ENCODE assay signal across 11 cellular contexts in the genomic region with DNA sequence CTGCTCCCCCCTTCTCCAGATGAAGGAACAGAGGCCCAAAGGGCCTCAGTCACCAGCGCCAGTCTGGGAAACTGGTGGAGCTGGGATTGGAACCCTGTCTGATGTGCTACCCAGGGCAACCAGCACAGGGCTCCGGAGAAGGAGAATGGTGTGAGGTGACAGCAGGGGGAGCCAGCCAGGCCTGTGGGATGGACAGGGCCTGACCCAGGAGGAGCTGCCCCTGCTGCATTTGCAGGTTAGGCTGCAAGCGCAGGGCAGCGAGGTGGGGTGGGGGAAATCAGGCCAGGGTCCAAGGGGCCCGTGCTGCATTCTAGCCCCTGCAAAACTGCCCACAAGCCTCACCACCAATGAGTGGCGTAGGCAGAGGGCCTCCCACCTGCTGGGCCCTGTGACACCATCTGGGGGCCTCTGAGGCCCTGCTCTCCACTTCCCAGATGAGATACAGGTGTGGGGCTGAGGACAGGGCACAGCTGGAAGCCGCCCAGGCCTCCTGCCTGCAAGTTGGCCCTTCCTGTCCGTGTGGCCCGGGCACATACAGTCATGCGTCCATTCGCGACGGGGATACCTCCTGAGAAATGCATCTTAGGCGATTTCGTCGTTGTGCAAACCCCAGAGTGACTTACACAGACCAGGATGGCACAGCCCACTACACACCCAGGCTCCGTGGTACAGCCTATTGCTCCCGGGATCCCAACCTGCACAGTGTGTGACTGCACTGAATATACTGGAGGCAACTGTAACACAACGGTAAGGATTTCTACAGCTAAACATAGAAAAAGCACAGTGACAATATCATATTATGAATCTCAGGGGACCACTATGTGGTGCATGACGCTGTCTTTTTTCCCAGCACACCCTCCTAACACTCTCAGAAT. TPM values are rescaled to one million over a fixed set of nuclear protein-coding genes. Genes with fewer than 3 reads are reported as not detected.
DNase-seq lines count a peak whose midpoint lies in the region; ATAC-seq, FAIRE-seq and TF ChIP-seq lines count a peak whose summit lies in the region.
"Had no signal": no experiment of that assay in that cellular context is flagged by ENCODE, and none has a peak within 500 bp of the region (broad histone marks: within the 10 kb centered on the region; RNA-seq: fewer than 3 reads in every experiment).

No MANE protein-coding gene starts in this region.

- no peak overlapping the region for H2BK120ac ChIP-seq in H9 (ENCODE audit: low read depth, low read length, poor library complexity, severe bottlenecking)

- no peak overlapping the region for H2BK20ac ChIP-seq in H9 (ENCODE audit: low read depth, low read length, poor library complexity, severe bottlenecking)

- no peaks in the 10 kb centered on the region for H4K20me1 ChIP-seq in H9 (ENCODE audit: control insufficient read depth, insufficient read depth, insufficient read length)
- H4K20me1 ChIP-seq in PC-9 (ENCODE audit: insufficient read depth): no peaks in the 10 kb centered on the region

- no peak overlapping the region for H3K4ac ChIP-seq in H9 (ENCODE audit: low read depth, low read length)

- no peak for DNase-seq in AG04450 (ENCODE audit: low read depth, low spot score)
- DNase-seq in H9: peak; percentile 84
- peak; percentile 49 for DNase-seq in activated CD8-positive, alpha-beta memory T cell treated with anti-CD3 and anti-CD28 coated beads, Interleukin-2, amount 50 U/mL, for 48 hours
- DNase-seq in kidney: peak; percentile 63
- DNase-seq in SW 1271 (lab: John Stamatoyannopoulos, UW): no peak
- no peak for DNase-seq in PC-9
- no peak for DNase-seq in GM19239 (ENCODE audit: insufficient read length, low spot score)
- DNase-seq: NCI-H69 had no signal

- H3K36me3 ChIP-seq in kidney (ENCODE audit: control insufficient read depth in 1 of 2, insufficient read depth in 2 of 2, low read length in 2 of 2) (no peaks in the 10 kb centered on the region), PC-9 (ENCODE audit: low read depth) (no peaks in the 10 kb centered on the region)
- H3K36me3 ChIP-seq: heart right ventricle, uterus had no signal

- H3K36me3 Mint-ChIP-seq in H9 (ENCODE audit: insufficient read depth in 1 of 3, low read depth in 3 of 3): no peaks in the 10 kb centered on the region

- ATAC-seq in GM21825 (IDR thresholded peaks at IDR 0.05; ENCODE audit: unreplicated experiment): no peak

- FAIRE-seq in kidney (lab: Jason Lieb, UNC): no peak
- no peak for FAIRE-seq in GM19239 (lab: Jason Lieb, UNC)

- no peak overlapping the region for H3K4me3 ChIP-seq in AG04450 (ENCODE audit: low read depth, low read length)
- no peak overlapping the region for H3K4me3 ChIP-seq in kidney (ENCODE audit: low read length in 2 of 2)
- H3K4me3 ChIP-seq in PC-9: no peak overlapping the region
- H3K4me3 ChIP-seq: heart right ventricle, uterus had no signal

- peak; percentile 18; the same call in 1 of the 2 replicates for TF ChIP-seq CTCF in AG04450 (IDR thresholded peaks at IDR 0.05; ENCODE audit: low read depth, low read length)
- peak; percentile 67 for TF ChIP-seq CTCF in H9 (conservative IDR thresholded peaks at IDR 0.05)
- TF ChIP-seq CTCF in kidney (IDR thresholded peaks at IDR 0.05; ENCODE audit: borderline replicate concordance, extremely low read depth, insufficient read depth): no peak
- TF ChIP-seq CTCF in PC-9 (conservative IDR thresholded peaks at IDR 0.05): no peak

- H3F3A ChIP-seq in PC-9 (ENCODE audit: insufficient read depth, low read depth): no peaks in the 10 kb centered on the region; the same call in 1 of the 2 replicates

- no peak overlapping the region for H4K91ac ChIP-seq in H9 (ENCODE audit: insufficient read length, low read depth, low read length)

- no CpG with 5 or more reads among the region's 20 CpGs for WGBS in H9 (ENCODE audit: extremely low coverage, insufficient read length, low lambda C conversion rate)

- H3K14ac ChIP-seq in H9 (ENCODE audit: insufficient read depth, low read length): no peak overlapping the region

- H3K27me3 ChIP-seq in AG04450 (ENCODE audit: control insufficient read depth, insufficient read depth, low read length) (peaks cover 23% of the 10 kb centered on the region), H9 (ENCODE audit: insufficient read depth, low read length) (no peaks in the 10 kb centered on the region), PC-9 (ENCODE audit: insufficient read depth, low read depth) (no peaks in the 10 kb centered on the region; the same call in 1 of the 2 replicates)
- H3K27me3 ChIP-seq: uterus had no signal

- H2AK5ac ChIP-seq in H9 (ENCODE audit: insufficient read length, low read length): no peak overlapping the region

- no peaks in the 10 kb centered on the region for H3K9me2 ChIP-seq in PC-9 (ENCODE audit: insufficient read depth)

- no peak overlapping the region for H4K5ac ChIP-seq in H9 (ENCODE audit: insufficient read length, low read depth, low read length)

- H3K27ac Mint-ChIP-seq in H9: peak overlapping the region in 1 of 3 experiments; percentile 49; a peak in 1 of 7 replicates

- no peak overlapping the region for H3K27ac ChIP-seq in AG04450 (ENCODE audit: low read depth, low read length)
- no peak overlapping the region for H3K27ac ChIP-seq in H9 (ENCODE audit: insufficient read length, low read depth, low read length)
- no peak overlapping the region for H3K27ac ChIP-seq in kidney (ENCODE audit: low read depth in 2 of 2, low read length in 2 of 2)
- H3K27ac ChIP-seq in PC-9: no peak overlapping the region
- H3K27ac ChIP-seq: heart right ventricle, uterus had no signal

- H2BK5ac ChIP-seq in H9 (ENCODE audit: insufficient read length, low read length): no peak overlapping the region

- no peak overlapping the region for H3K18ac ChIP-seq in H9 (ENCODE audit: insufficient read length, low read depth, low read length)

- H3K9me3 Mint-ChIP-seq in H9: no peaks in the 10 kb centered on the region

- no peak overlapping the region for H4K8ac ChIP-seq in H9 (replicated peaks; ENCODE audit: insufficient read length, low read depth, low read length)

- CTCF ChIA-PET in AG04450 (lab: Charles Lee) (interaction anchor here (1.0 kb wide), 1 partner anchor 127 kb away, joined by 3 read pairs; no protein-coding TSS in a partner anchor), PC-9 (lab: Charles Lee) (no interaction called here)

- no peak overlapping the region for H3K56ac ChIP-seq in H9 (ENCODE audit: insufficient read length, low read depth, low read length)

- H3K4me1 Mint-ChIP-seq in H9: peaks cover 5 to 8% of the 10 kb centered on the region in 2 experiments

- H3K23ac ChIP-seq in H9 (ENCODE audit: insufficient read length, low read depth, low read length): no peak overlapping the region

- H3K4me3 Mint-ChIP-seq in H9: peak overlapping the region in 1 of 2 experiments; percentile 21; a peak in 1 of 5 replicates

- no peaks in the 10 kb centered on the region for H3K79me1 ChIP-seq in H9 (ENCODE audit: insufficient read depth, low read depth, low read length, poor library complexity, severe bottlenecking)

- no peak overlapping the region for H3T11ph ChIP-seq in H9 (ENCODE audit: low read length)

- H2AFZ ChIP-seq in H9 (ENCODE audit: low read length) (no peak overlapping the region), PC-9 (no peak overlapping the region)

- intact Hi-C loops in kidney (cut with DNase I) (no loop called here), PC-9 (cut with micrococcal nuclease; ENCODE audit: unreplicated experiment) (no loop called here)

- no peak overlapping the region for H2BK15ac ChIP-seq in H9 (ENCODE audit: low read depth, low read length)

- H3K9ac ChIP-seq in H9 (ENCODE audit: extremely low read depth, insufficient read length, low read length) (no peak overlapping the region), kidney (ENCODE audit: low read length in 2 of 2) (no peak overlapping the region)

- peaks cover 13% of the 10 kb centered on the region for H3K27me3 Mint-ChIP-seq in H9 (ENCODE audit: low read depth)

- H3K9me3 ChIP-seq in AG04450 (ENCODE audit: control insufficient read depth, insufficient read depth, low read length): no peaks in the 10 kb centered on the region
- H3K9me3 ChIP-seq in H9 (ENCODE audit: control insufficient read depth, low read depth, low read length): no peaks in the 10 kb centered on the region
- H3K9me3 ChIP-seq in kidney (ENCODE audit: control insufficient read depth in 1 of 2, low read length in 2 of 2): no peaks in the 10 kb centered on the region
- H3K9me3 ChIP-seq in PC-9 (ENCODE audit: insufficient read depth, low read depth): no peaks in the 10 kb centered on the region
- H3K9me3 ChIP-seq: heart right ventricle, uterus had no signal

- H3K23me2 ChIP-seq in H9 (ENCODE audit: insufficient read length, low read depth, low read length, poor library complexity, severe bottlenecking): no peaks in the 10 kb centered on the region

- H3K79me2 ChIP-seq in H9 (ENCODE audit: insufficient read depth, low read length) (no peaks in the 10 kb centered on the region), PC-9 (ENCODE audit: low read depth) (no peaks in the 10 kb centered on the region)

- POLR2A ChIA-PET in AG04450 (lab: Yijun Ruan, JAX): no interaction called here
- POLR2A ChIA-PET in PC-9 (lab: Charles Lee; ENCODE audit: unreplicated experiment): no interaction called here

- H3K4me2 ChIP-seq in H9 (ENCODE audit: insufficient read depth, insufficient read length, low read length): no peak overlapping the region
- H3K4me2 ChIP-seq in PC-9: no peak overlapping the region

- BruUV-seq in PC-9 (replicated peaks; lab: Mats Ljungman, UMichigan): no TSS peak

- H2BK12ac ChIP-seq in H9 (ENCODE audit: insufficient read length, low read depth, low read length): no peak overlapping the region

- H3K4me1 ChIP-seq in H9 (ENCODE audit: insufficient read depth, low read length): no peaks in the 10 kb centered on the region
- no peaks in the 10 kb centered on the region for H3K4me1 ChIP-seq in kidney (ENCODE audit: control insufficient read depth in 1 of 2, insufficient read depth in 1 of 2, low read depth in 1 of 2, low read length in 2 of 2)
- H3K4me1 ChIP-seq in PC-9 (replicated peaks; ENCODE audit: insufficient read depth): no peaks in the 10 kb centered on the region
- H3K4me1 ChIP-seq: heart right ventricle, uterus had no signal

RNA-seq across cellular contexts. Expression of gene RASGEF1A, which starts 45.2 kb away (rescaled TPM):
- polyA plus RNA-seq in AG04450 (2011; rRNA removed) (0.10 TPM in 2 replicates), kidney (ENCODE audit: insufficient read depth, low read depth, low replicate concordance) (2.8 TPM)
- polyA minus RNA-seq in AG04450 (2011; rRNA and poly(A)+ RNA removed): 0.17 TPM in 1 of 2 replicates, not detected in the other
- total RNA-seq in H9 (2021) (17.6 and 20.0 TPM in 2 replicates), kidney (3.6 TPM), PC-9 (2021) (15.4 and 23.9 TPM in 2 replicates)

Comparison
In these comparisons a context has a peak if more than half of its experiments do, and no peak if none do; other contexts are left out.
1. DNase-seq: peak in H9 (single experiment), activated CD8-positive, alpha-beta memory T cell treated with anti-CD3 and anti-CD28 coated beads, Interleukin-2, amount 50 U/mL, for 48 hours (single experiment) and kidney (single experiment); none in AG04450 (single experiment), SW 1271 (0 of 2), PC-9 (0 of 2) and GM19239 (single experiment).
2. CTCF ChIP-seq: peak in AG04450 (single experiment) and H9 (single experiment); none in kidney (single experiment) and PC-9 (single experiment).